ENCODE assay signal across 17 cellular contexts in genomic region chr21:45210461-45210983, GRCh38.
DNase-seq lines count a peak whose midpoint lies in the region; ATAC-seq and TF ChIP-seq lines count a peak whose summit lies in the region.
"Had no signal": no experiment of that assay in that cellular context is flagged by ENCODE, and none has a peak within 500 bp of the region (broad histone marks: within the 10 kb centered on the region; RNA-seq: fewer than 3 reads in every experiment).

No MANE protein-coding gene starts in this region.

- H3K27ac Mint-ChIP-seq in dendritic cell treated with granulocyte-macrophage colony-stimulating factor and Interleukin-4, amounts not matched to agents 40 ng/mL and 50 ng/mL, for 4 days = peak overlapping the region; percentile 77
- H3K27ac Mint-ChIP-seq in stimulated activated effector memory CD8-positive, alpha-beta T cell treated with anti-CD3 and anti-CD28 coated beads, Interleukin-12 subunit alpha, Interleukin-12 subunit beta, amount 100 ng/mL, for 72 hours = peak overlapping the region; percentile 23
- no peak overlapping the region for H3K27ac Mint-ChIP-seq in Calu3 (ENCODE audit: unreplicated experiment)

- no peak overlapping the region for H3K4me3 ChIP-seq in hepatocyte
- H3K4me3 ChIP-seq: BLaER1 treated with 17β-estradiol and CSF1 and Interleukin-3, amounts not matched to agents 10 nM and 100 nM; HAP-1 had no signal

- TF ChIP-seq CTCF in hepatocyte (IDR thresholded peaks at IDR 0.05; ENCODE audit: poor library complexity) (no peak), GM13977 (IDR thresholded peaks at IDR 0.05; ENCODE audit: extremely low read depth, insufficient read depth, missing control alignments) (no peak), Calu3 (IDR thresholded peaks at IDR 0.05; ENCODE audit: unreplicated experiment) (no peak)

- H3K79me2 ChIP-seq in hepatocyte = no peaks in the 10 kb centered on the region

- no peak overlapping the region for H3K27ac ChIP-seq in hepatocyte
- H3K27ac ChIP-seq: BLaER1 treated with 17β-estradiol and CSF1 and Interleukin-3, amounts not matched to agents 10 nM and 100 nM had no signal

- peak; percentile 53 for DNase-seq in activated CD8-positive, alpha-beta memory T cell treated with anti-CD3 and anti-CD28 coated beads for 24 hours
- no peak for DNase-seq in activated CD8-positive, alpha-beta memory T cell treated with anti-CD3 and anti-CD28 coated beads, Interleukin-2, amount 50 U/mL, for 4 hours
- DNase-seq in stimulated activated effector memory CD8-positive, alpha-beta T cell treated with anti-CD3 and anti-CD28 coated beads, Interleukin-12 subunit alpha, Interleukin-12 subunit beta, amount 100 ng/mL, for 72 hours (ENCODE audit: low spot score in 2 of 2) = no peak
- DNase-seq in hepatocyte (ENCODE audit: low spot score) (no peak), GM13977 (ENCODE audit: low spot score) (no peak), NCI-H2196 (lab: John Stamatoyannopoulos, UW; ENCODE audit: unreplicated experiment) (no peak), Calu3 (no peak)
- DNase-seq: 8988T; AML-193; CD4-positive, alpha-beta memory T cell; COR-L47; DMS53; GF-D8 had no signal

- H3K27me3 ChIP-seq in hepatocyte = no peaks in the 10 kb centered on the region

- ATAC-seq in stimulated activated effector memory CD8-positive, alpha-beta T cell treated with anti-CD3 and anti-CD28 coated beads, Interleukin-12 subunit alpha, Interleukin-12 subunit beta, amount 100 ng/mL, for 72 hours = no peak

- in situ Hi-C loops in GM13977 (cut with MboI; ENCODE audit: low pct_unique_long_range_greater_than_20kb, low sequenced_read_pairs, unreplicated experiment) = no loop called here

- WGBS in hepatocyte (ENCODE audit: low lambda C conversion rate, missing lambda C conversion rate) = 91% methylated on average over 11 of the region's 12 CpGs

- H3K9me3 Mint-ChIP-seq in dendritic cell treated with granulocyte-macrophage colony-stimulating factor and Interleukin-4, amounts not matched to agents 40 ng/mL and 50 ng/mL, for 4 days = no peaks in the 10 kb centered on the region
- H3K9me3 Mint-ChIP-seq in stimulated activated effector memory CD8-positive, alpha-beta T cell treated with anti-CD3 and anti-CD28 coated beads, Interleukin-12 subunit alpha, Interleukin-12 subunit beta, amount 100 ng/mL, for 72 hours = no peaks in the 10 kb centered on the region
- H3K9me3 Mint-ChIP-seq in Calu3 (ENCODE audit: low read depth, unreplicated experiment) = no peaks in the 10 kb centered on the region
- H3K9me3 Mint-ChIP-seq: CD4-positive, alpha-beta memory T cell had no signal

- no peaks in the 10 kb centered on the region for H3K9me2 ChIP-seq in hepatocyte (replicated peaks; ENCODE audit: insufficient read depth)

- no peaks in the 10 kb centered on the region for H3K36me3 Mint-ChIP-seq in dendritic cell treated with granulocyte-macrophage colony-stimulating factor and Interleukin-4, amounts not matched to agents 40 ng/mL and 50 ng/mL, for 4 days (ENCODE audit: low read depth)
- H3K36me3 Mint-ChIP-seq in stimulated activated effector memory CD8-positive, alpha-beta T cell treated with anti-CD3 and anti-CD28 coated beads, Interleukin-12 subunit alpha, Interleukin-12 subunit beta, amount 100 ng/mL, for 72 hours = peaks cover 15% of the 10 kb centered on the region
- no peaks in the 10 kb centered on the region for H3K36me3 Mint-ChIP-seq in Calu3 (ENCODE audit: insufficient read depth, unreplicated experiment)

- peaks cover 50% of the 10 kb centered on the region for H3K27me3 Mint-ChIP-seq in dendritic cell treated with granulocyte-macrophage colony-stimulating factor and Interleukin-4, amounts not matched to agents 40 ng/mL and 50 ng/mL, for 4 days
- H3K27me3 Mint-ChIP-seq in Calu3 (ENCODE audit: unreplicated experiment) = peaks cover 44% of the 10 kb centered on the region
- H3K27me3 Mint-ChIP-seq: CD4-positive, alpha-beta memory T cell; IgD-negative memory B cell had no signal

- H3K4me1 ChIP-seq in hepatocyte (ENCODE audit: insufficient read depth) = no peaks in the 10 kb centered on the region

- no peaks in the 10 kb centered on the region for H3K9me3 ChIP-seq in hepatocyte (ENCODE audit: low read depth)
- H3K9me3 ChIP-seq: HAP-1 had no signal

- no peak overlapping the region for H3K4me3 Mint-ChIP-seq in dendritic cell treated with granulocyte-macrophage colony-stimulating factor and Interleukin-4, amounts not matched to agents 40 ng/mL and 50 ng/mL, for 4 days
- H3K4me3 Mint-ChIP-seq in stimulated activated effector memory CD8-positive, alpha-beta T cell treated with anti-CD3 and anti-CD28 coated beads, Interleukin-12 subunit alpha, Interleukin-12 subunit beta, amount 100 ng/mL, for 72 hours = no peak overlapping the region
- H3K4me3 Mint-ChIP-seq in Calu3 (ENCODE audit: low read depth, unreplicated experiment) = no peak overlapping the region
- H3K4me3 Mint-ChIP-seq: CD4-positive, alpha-beta memory T cell had no signal

- H3K4me2 ChIP-seq in hepatocyte = no peak overlapping the region

- CTCF ChIA-PET in Calu3 (lab: Charles Lee) = no interaction called here

- intact Hi-C loops in dendritic cell treated with granulocyte-macrophage colony-stimulating factor and Interleukin-4, amounts not matched to agents 40 ng/mL and 50 ng/mL, for 4 days (cut with micrococcal nuclease) = loop anchor here (10.0 kb wide), 1 partner anchor 56 kb away; no protein-coding TSS in a partner anchor
- intact Hi-C loops in Calu3 (cut with micrococcal nuclease; ENCODE audit: unreplicated experiment) = no loop called here

- no peak overlapping the region for H2AFZ ChIP-seq in hepatocyte

- H3K36me3 ChIP-seq in hepatocyte (replicated peaks; ENCODE audit: insufficient read depth, low read depth) = no peaks in the 10 kb centered on the region
- H3K36me3 ChIP-seq: HAP-1 had no signal

- H4K20me1 ChIP-seq in hepatocyte (ENCODE audit: insufficient read depth, poor library complexity, severe bottlenecking) = no peaks in the 10 kb centered on the region

- BruUV-seq in Calu3 (replicated peaks; lab: Mats Ljungman, UMichigan) = no TSS peak

- peaks cover 34% of the 10 kb centered on the region for H3K4me1 Mint-ChIP-seq in dendritic cell treated with granulocyte-macrophage colony-stimulating factor and Interleukin-4, amounts not matched to agents 40 ng/mL and 50 ng/mL, for 4 days (ENCODE audit: low read depth)
- peaks cover 32% of the 10 kb centered on the region for H3K4me1 Mint-ChIP-seq in stimulated activated effector memory CD8-positive, alpha-beta T cell treated with anti-CD3 and anti-CD28 coated beads, Interleukin-12 subunit alpha, Interleukin-12 subunit beta, amount 100 ng/mL, for 72 hours
- H3K4me1 Mint-ChIP-seq in Calu3 (ENCODE audit: low read depth, unreplicated experiment) = no peaks in the 10 kb centered on the region
